Comparison of ENCODE assay signal across 13 cellular contexts in the genomic region with DNA sequence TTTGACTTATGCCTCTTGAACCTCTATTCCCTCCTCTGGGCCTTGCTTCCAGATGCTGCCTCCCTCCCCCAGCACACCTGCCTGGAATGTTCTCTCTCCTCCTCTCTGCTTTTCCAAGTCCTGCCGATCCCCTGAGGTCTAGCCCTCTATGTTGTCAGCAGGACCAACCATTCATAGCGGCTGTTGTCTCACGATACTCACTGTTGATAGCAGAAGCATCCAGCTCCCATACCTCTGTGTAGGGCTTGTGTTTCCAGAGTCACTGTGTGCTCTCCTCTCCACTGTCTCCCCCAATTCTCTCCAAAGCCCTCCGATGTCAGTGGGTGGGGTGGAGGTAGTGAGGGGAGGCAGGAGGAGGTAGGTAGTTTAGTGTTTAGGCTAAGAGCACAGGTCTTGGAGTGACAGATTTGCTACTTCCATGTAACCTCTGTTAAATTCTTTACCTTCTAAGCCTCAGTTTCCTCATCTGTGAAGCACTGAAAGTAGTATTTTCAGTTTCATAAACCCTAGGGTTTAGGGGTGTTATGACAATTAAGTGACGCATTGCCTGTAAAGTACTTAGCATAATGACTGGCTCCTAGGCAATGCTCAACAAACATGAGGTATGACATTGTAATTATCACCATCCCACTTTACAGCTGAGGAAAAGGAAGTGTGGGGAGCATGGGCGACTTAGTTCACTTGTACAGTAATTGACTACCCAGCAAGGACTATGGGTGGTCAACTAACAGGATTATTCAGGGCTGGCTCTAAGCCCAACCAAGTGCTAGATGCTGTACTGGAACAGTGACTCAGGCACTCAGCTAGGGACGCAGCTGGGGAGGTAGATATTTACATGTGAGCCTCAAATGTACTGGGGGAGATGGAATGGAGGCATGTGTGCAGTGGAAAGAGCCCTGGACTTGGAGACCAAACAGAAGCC.
"Had no signal": no experiment of that assay in that cellular context is flagged by ENCODE, and none has a peak within 500 bp of the region (broad histone marks: within the 10 kb centered on the region; RNA-seq: fewer than 3 reads in every experiment).

No MANE protein-coding gene starts in this region.

- DNase-seq: activated CD4-positive, alpha-beta T cell treated with anti-CD3 and anti-CD28 coated beads, Interleukin-2, amount 10 ng/mL, durations not matched to agents 7 days and 5 days; activated CD8-positive, alpha-beta memory T cell treated with anti-CD3 and anti-CD28 coated beads for 24 hours; activated naive CD4-positive, alpha-beta T cell treated with anti-CD3 and anti-CD28 coated beads, Interleukin-2, amount 50 U/mL, for 16 hours; cerebellar nuclear complex; foreskin fibroblast; pancreas; stimulated activated CD4-positive, alpha-beta T cell treated with anti-CD3 and anti-CD28 coated beads, Interleukin-15, amount 100 ng/mL, for 24 hours; stimulated activated CD4-positive, alpha-beta T cell treated with anti-CD3 and anti-CD28 coated beads, Interleukin-4, amount 100 ng/mL, for 4 hours had no signal

- H3K4me1 ChIP-seq: body of pancreas, pancreas, vagina had no signal

- ATAC-seq: body of pancreas, esophagus mucosa had no signal

- H3K27me3 ChIP-seq: body of pancreas, pancreas, thyroid gland, vagina had no signal

- H3K9me3 ChIP-seq: body of pancreas, pancreas, thyroid gland, vagina had no signal

- H3K4me3 ChIP-seq: body of pancreas, left ventricle myocardium inferior, pancreas, thyroid gland, vagina had no signal

- H3K36me3 ChIP-seq: left ventricle myocardium inferior, pancreas, thyroid gland, vagina had no signal

- H3K27ac ChIP-seq: body of pancreas, left ventricle myocardium inferior, pancreas, thyroid gland, vagina had no signal
